ENCODE assay signal across 7 cellular contexts in the genomic region with DNA sequence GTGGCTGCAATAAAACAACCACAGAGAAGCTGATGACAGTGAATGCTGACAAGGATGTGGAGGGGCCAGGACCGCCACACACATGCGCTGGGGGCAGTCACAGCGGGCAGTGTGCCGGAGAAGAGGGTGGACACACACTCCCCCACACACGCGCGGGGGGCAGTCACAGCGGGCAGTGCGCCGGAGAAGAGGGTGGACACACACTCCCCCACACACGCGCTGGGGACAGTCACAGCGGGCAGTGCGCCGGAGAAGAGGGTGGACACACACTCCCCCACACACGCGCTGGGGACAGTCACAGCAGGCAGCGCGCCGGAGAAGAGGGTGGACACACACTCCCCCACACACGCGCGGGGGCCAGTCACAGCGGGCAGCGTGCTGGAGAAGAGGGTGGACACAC.
DNase-seq lines count a peak whose midpoint lies in the region; ATAC-seq and TF ChIP-seq lines count a peak whose summit lies in the region.
"Not testable (repeated sequence)": the region's sequence is repeated elsewhere in the genome, so short reads cannot be mapped to it uniquely, and the experiment has no call there.

No MANE protein-coding gene starts in this region.

- not testable (repeated sequence) for H3K79me1 ChIP-seq in neuronal stem cell (ENCODE audit: low read depth, low read length)

- not testable (repeated sequence) for H2BK5ac ChIP-seq in neuronal stem cell (ENCODE audit: low read length)

- peak overlapping the region; percentile 72 for H3K27ac Mint-ChIP-seq in central memory CD8-positive, alpha-beta T cell (ENCODE audit: low read depth)
- peak overlapping the region in 1 of 3 experiments; percentile 3 for H3K27ac Mint-ChIP-seq in nephron
- H3K27ac Mint-ChIP-seq in type B pancreatic cell, result not testable (repeated sequence)

- ATAC-seq in central memory CD8-positive, alpha-beta T cell (replicated peaks; ENCODE audit: extremely low read depth, poor library complexity, severe bottlenecking), result not testable (repeated sequence)

- H3K18ac ChIP-seq in neuronal stem cell (ENCODE audit: low read length), result peak overlapping the region; percentile 27

- not testable (repeated sequence) for H3K4me3 Mint-ChIP-seq in central memory CD8-positive, alpha-beta T cell
- H3K4me3 Mint-ChIP-seq in nephron (peak overlapping the region in 2 of 3 experiments; percentile 37 to 53), type B pancreatic cell (peak overlapping the region; percentile 7)

- peak; percentile 31 for DNase-seq in NCI-H748 (lab: John Stamatoyannopoulos, UW; ENCODE audit: unreplicated experiment)
- DNase-seq in central memory CD8-positive, alpha-beta T cell (ENCODE audit: low spot score in 2 of 2); esophagus squamous epithelium (lab: John Stamatoyannopoulos, UW); neuronal stem cell (ENCODE audit: low spot score); type B pancreatic cell (ENCODE audit: extremely low spot score, unreplicated experiment): not testable (repeated sequence)

- H3K9me3 ChIP-seq in BLaER1; esophagus squamous epithelium; neuronal stem cell (replicated peaks in 1 of 2; ENCODE audit: control insufficient read depth in 2 of 2, insufficient read depth in 1 of 2, low read depth in 1 of 2, low read length in 2 of 2): not testable (repeated sequence)

- H2BK12ac ChIP-seq in neuronal stem cell (ENCODE audit: low read length), result not testable (repeated sequence)

- not testable (repeated sequence) for H3K9ac ChIP-seq in BLaER1
- peak overlapping the region; percentile 21 for H3K9ac ChIP-seq in neuronal stem cell (ENCODE audit: low read depth, low read length, poor library complexity)

- H3K27me3 ChIP-seq in BLaER1; esophagus squamous epithelium; neuronal stem cell (ENCODE audit: control insufficient read depth in 3 of 3, insufficient read depth in 3 of 3, low read depth in 1 of 3, low read length in 3 of 3): not testable (repeated sequence)

- peak overlapping the region; percentile 47 for H3K14ac ChIP-seq in neuronal stem cell (ENCODE audit: low read length)

- peaks cover 85% of the 10 kb centered on the region for H3K4me1 ChIP-seq in BLaER1
- H3K4me1 ChIP-seq in esophagus squamous epithelium, result peaks cover 4 to 55% (median 8%) of the 10 kb centered on the region in 3 donors
- peaks cover 0 to 15% of the 10 kb centered on the region in 2 donors for H3K4me1 ChIP-seq in neuronal stem cell (ENCODE audit: control insufficient read depth in 2 of 2, insufficient read depth in 1 of 2, low read depth in 1 of 2, low read length in 2 of 2)

- H3K23ac ChIP-seq in neuronal stem cell (ENCODE audit: low read depth, low read length, poor library complexity), result peak overlapping the region; percentile 70

- intact Hi-C loops in esophagus squamous epithelium (cut with DNase I), result not testable (repeated sequence)

- peak overlapping the region; percentile 81 for H3K4me2 ChIP-seq in BLaER1
- not testable (repeated sequence) for H3K4me2 ChIP-seq in neuronal stem cell (ENCODE audit: insufficient read depth, low read length, poor library complexity, severe bottlenecking)

- not testable (repeated sequence) for H2AFZ ChIP-seq in neuronal stem cell (ENCODE audit: low read length)

- H3K36me3 ChIP-seq in BLaER1; esophagus squamous epithelium; neuronal stem cell (replicated peaks in 1 of 2; ENCODE audit: control insufficient read depth in 2 of 2, insufficient read depth in 2 of 2, low read length in 2 of 2): not testable (repeated sequence)

- not testable (repeated sequence) for H3K4me3 ChIP-seq in BLaER1; esophagus squamous epithelium; neuronal stem cell (ENCODE audit: low read length in 2 of 2)

- not testable (repeated sequence) for H3K4ac ChIP-seq in neuronal stem cell (ENCODE audit: low read length)

- not testable (repeated sequence) for TF ChIP-seq POLR2A in esophagus squamous epithelium (IDR thresholded peaks at IDR 0.05)

- not testable (repeated sequence) for TF ChIP-seq CTCF in esophagus squamous epithelium (IDR thresholded peaks at IDR 0.05); nephron (IDR thresholded peaks at IDR 0.05; ENCODE audit: unreplicated experiment in 3 of 3); type B pancreatic cell (conservative IDR thresholded peaks at IDR 0.05)

- not testable (repeated sequence) for H3K4me1 Mint-ChIP-seq in central memory CD8-positive, alpha-beta T cell
- H3K4me1 Mint-ChIP-seq in nephron, result peaks cover 37% of the 10 kb centered on the region
- peaks cover 33% of the 10 kb centered on the region for H3K4me1 Mint-ChIP-seq in type B pancreatic cell (ENCODE audit: unreplicated experiment)

- not testable (repeated sequence) for H2BK15ac ChIP-seq in neuronal stem cell (ENCODE audit: low read length)

- not testable (repeated sequence) for H2AK5ac ChIP-seq in neuronal stem cell (ENCODE audit: low read depth, low read length)

- not testable (repeated sequence) for H3K9me3 Mint-ChIP-seq in central memory CD8-positive, alpha-beta T cell; nephron; type B pancreatic cell

- 82 to 85% methylated on average over 9 to 18 of the region's 25 CpGs for WGBS in esophagus squamous epithelium, 2 donors
- no CpG with 5 or more reads among the region's 25 CpGs for WGBS in neuronal stem cell (ENCODE audit: extremely low coverage in 2 of 2, insufficient read length in 2 of 2, insufficient replicate concordance in 1 of 2), 2 donors

- not testable (repeated sequence) for H3K27me3 Mint-ChIP-seq in central memory CD8-positive, alpha-beta T cell; type B pancreatic cell
- peaks cover 31% of the 10 kb centered on the region for H3K27me3 Mint-ChIP-seq in nephron (ENCODE audit: low read depth)

- not testable (repeated sequence) for H4K20me1 ChIP-seq in BLaER1

- H4K91ac ChIP-seq in neuronal stem cell (ENCODE audit: low read depth, low read length, poor library complexity), result peak overlapping the region; percentile 64

- not testable (repeated sequence) for H4K8ac ChIP-seq in neuronal stem cell (ENCODE audit: low read depth, low read length)

- peak overlapping the region; percentile 64; the same call in 1 of the 2 replicates for H3K27ac ChIP-seq in BLaER1
- peak overlapping the region in 3 of 4 donors; percentile 54 to 65 (median 58) for H3K27ac ChIP-seq in esophagus squamous epithelium
- H3K27ac ChIP-seq in neuronal stem cell (replicated peaks; ENCODE audit: low read length), result not testable (repeated sequence)

- H2BK120ac ChIP-seq in neuronal stem cell (ENCODE audit: low read depth, low read length), result not testable (repeated sequence)

- not testable (repeated sequence) for H3K36me3 Mint-ChIP-seq in central memory CD8-positive, alpha-beta T cell (ENCODE audit: insufficient read depth); nephron (ENCODE audit: low read depth); type B pancreatic cell
